In the genomic region with DNA sequence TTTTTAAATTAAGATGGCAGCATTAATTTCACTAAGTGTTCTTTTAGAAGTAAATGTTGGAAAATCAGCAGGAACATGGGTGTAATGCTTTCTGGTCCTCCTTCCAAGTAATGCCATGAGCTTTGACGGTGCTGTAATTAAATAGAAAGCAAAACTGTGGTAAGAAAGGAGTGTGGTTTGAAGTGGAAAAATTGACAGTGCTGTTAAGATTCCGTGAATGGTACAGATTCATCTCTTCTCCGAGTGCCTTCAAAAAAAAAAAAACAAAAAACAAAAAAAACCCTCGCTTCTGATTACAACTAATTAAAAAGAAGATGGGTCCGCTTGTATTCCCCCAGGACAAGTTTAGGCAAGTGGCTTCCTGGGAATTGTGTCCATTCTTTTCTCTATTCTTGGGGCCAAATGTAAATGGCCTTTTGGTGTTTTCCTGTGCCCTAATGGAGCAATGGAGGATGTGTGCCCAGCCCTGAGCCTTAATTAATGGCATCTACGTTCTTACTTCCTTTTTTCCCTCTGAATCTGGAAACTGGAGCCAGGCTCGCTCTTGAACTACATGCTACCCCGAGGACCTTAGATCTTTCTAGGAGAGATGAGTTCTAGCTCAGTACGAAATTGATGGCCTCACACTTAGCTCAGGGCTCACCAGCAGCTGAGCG, we compare ENCODE assay signal across 1 cellular context.
TF ChIP-seq lines count a peak whose summit lies in the region.

No MANE protein-coding gene starts in this region.

TF ChIP-seq in endothelial cell of umbilical vein, 7 proteins besides CTCF, POLR2A, EP300 and RAD21 (continued from another document):
- TF ChIP-seq POLR2AphosphoS5 (IDR thresholded peaks at IDR 0.05; ENCODE audit: insufficient read depth, low read depth, low read length) (no peak), MYC (IDR thresholded peaks at IDR 0.05; ENCODE audit: low read depth, low read length) (no peak), JUN (IDR thresholded peaks at IDR 0.05; ENCODE audit: borderline replicate concordance, insufficient read depth, insufficient read length, low read depth) (no peak), EZH2 (IDR thresholded peaks at IDR 0.05; ENCODE audit: borderline replicate concordance, low read depth, low read length, severe bottlenecking) (no peak)
